25 cellular contexts compared by ENCODE assay signal in genomic region chr7:155948845-155949244, GRCh38.
DNase-seq lines count a peak whose midpoint lies in the region; ATAC-seq, FAIRE-seq and TF ChIP-seq lines count a peak whose summit lies in the region.
"Had no signal": no experiment of that assay in that cellular context is flagged by ENCODE, and none has a peak within 500 bp of the region (broad histone marks: within the 10 kb centered on the region; RNA-seq: fewer than 3 reads in every experiment).

No MANE protein-coding gene starts in this region.

- DNase-seq in A549 (ENCODE audit: low read depth in 1 of 2, low spot score in 1 of 2) (no peak), PC-9 (no peak), endodermal cell (peak; percentile 22), stomach (peak; percentile 20), NCI-H345 (lab: John Stamatoyannopoulos, UW) (no peak)
- DNase-seq: ACHN; AML-193; BE2C; CD4-positive, alpha-beta T cell; CD8-positive, alpha-beta memory T cell; DMS 273 treated with DMSO at 0.1 percent for 48 hours; DMS79; EL; GDM1; GM23248; H7; HCEC 1CT had no signal

- intact Hi-C loops in PC-9 (cut with micrococcal nuclease; ENCODE audit: unreplicated experiment) (no loop called here), stomach (cut with DNase I; ENCODE audit: low total_unique reads) (no loop called here)

- TF ChIP-seq EP300 in A549 (IDR thresholded peaks at IDR 0.05) (no peak), stomach (IDR thresholded peaks at IDR 0.05) (no peak)

- H2AFZ ChIP-seq in PC-9, result no peak overlapping the region
- H2AFZ ChIP-seq: GM23248 had no signal

- TF ChIP-seq RAD21 in A549 (conservative IDR thresholded peaks at IDR 0.05 in 1 of 2, IDR thresholded peaks at IDR 0.05 in 1 of 2), result no peak

- 93% methylated on average over 10 of the region's 10 CpGs for WGBS in A549 (ENCODE audit: missing lambda C conversion rate)
- WGBS in endodermal cell (ENCODE audit: insufficient coverage in 1 of 2, insufficient read length in 1 of 2), 2 experiments, result 89 to 95% methylated on average over 9 to 10 of the region's 10 CpGs
- 79 to 85% (median 79%) methylated on average over 10 of the region's 10 CpGs for WGBS in stomach, 5 donors

- TF ChIP-seq CTCF in A549 (IDR thresholded peaks at IDR 0.05) (no peak), PC-9 (conservative IDR thresholded peaks at IDR 0.05) (no peak), endodermal cell (conservative IDR thresholded peaks at IDR 0.05) (no peak), stomach (IDR thresholded peaks at IDR 0.05) (no peak)

- CTCF ChIA-PET in A549 (lab: Yijun Ruan, JAX) (interaction anchor here (1.8 to 2.0 kb wide), 2 partner anchors 88 to 133 kb away, joined by 6 to 7 read pairs; no protein-coding TSS in a partner anchor), PC-9 (lab: Charles Lee) (no interaction called here)

- peaks cover 34% of the 10 kb centered on the region for H3K4me1 ChIP-seq in A549
- peaks cover 72% of the 10 kb centered on the region for H3K4me1 ChIP-seq in PC-9 (replicated peaks; ENCODE audit: insufficient read depth)
- H3K4me1 ChIP-seq in endodermal cell (ENCODE audit: control insufficient read depth, insufficient read depth, low read length), result no peaks in the 10 kb centered on the region
- H3K4me1 ChIP-seq in stomach, result peaks cover 15 to 30% (median 22%) of the 10 kb centered on the region in 4 donors
- H3K4me1 ChIP-seq: BE2C had no signal

- H4K20me1 ChIP-seq in PC-9 (ENCODE audit: insufficient read depth), result no peaks in the 10 kb centered on the region
- H4K20me1 ChIP-seq: BLaER1 treated with 17β-estradiol and CSF1 and Interleukin-3, amounts not matched to agents 10 nM and 100 nM had no signal

- H3K27me3 Mint-ChIP-seq in endodermal cell (ENCODE audit: insufficient read depth), result peaks cover 8% of the 10 kb centered on the region

- H3K27ac ChIP-seq in A549 (peak overlapping the region; percentile 22 to 73; a peak in 3 of 6 replicates), PC-9 (no peak overlapping the region), endodermal cell (ENCODE audit: low read depth, low read length) (no peak overlapping the region), stomach (no peak overlapping the region)
- H3K27ac ChIP-seq: BLaER1 treated with 17β-estradiol and CSF1 and Interleukin-3, amounts not matched to agents 10 nM and 100 nM; GM23248 had no signal

- no peak for TF ChIP-seq POLR2A in A549 (IDR thresholded peaks at IDR 0.05; ENCODE audit: low read length)
- no peak for TF ChIP-seq POLR2A in stomach (IDR thresholded peaks at IDR 0.05)

- H3K9me3 Mint-ChIP-seq in endodermal cell, result peaks cover 5% of the 10 kb centered on the region
- H3K9me3 Mint-ChIP-seq: CD4-positive, alpha-beta T cell had no signal

- BruUV-seq in PC-9 (replicated peaks; lab: Mats Ljungman, UMichigan), result no TSS peak

- ATAC-seq in A549, result no peak
- ATAC-seq in HG03095 (IDR thresholded peaks at IDR 0.05; ENCODE audit: unreplicated experiment), result no peak
- ATAC-seq in HG03097 (IDR thresholded peaks at IDR 0.05; ENCODE audit: low FRiP score, unreplicated experiment), result no peak
- ATAC-seq: GM12878 had no signal

- H3K9ac ChIP-seq in endodermal cell (ENCODE audit: extremely low read depth, low read length, poor library complexity, severe bottlenecking), result no peak overlapping the region
- H3K9ac ChIP-seq: BLaER1 treated with 17β-estradiol and CSF1 and Interleukin-3, amounts not matched to agents 10 nM and 100 nM; GM23248 had no signal

- H3K4me3 Mint-ChIP-seq in endodermal cell, result no peak overlapping the region
- H3K4me3 Mint-ChIP-seq: CD14-positive monocyte; CD4-positive, alpha-beta T cell; CD8-positive, alpha-beta memory T cell had no signal

- H3K36me3 Mint-ChIP-seq in endodermal cell (ENCODE audit: low read depth), result no peaks in the 10 kb centered on the region
- H3K36me3 Mint-ChIP-seq: CD14-positive monocyte; CD8-positive, alpha-beta memory T cell had no signal

- H3F3A ChIP-seq in PC-9 (ENCODE audit: insufficient read depth, low read depth), result peaks cover 41% of the 10 kb centered on the region

- H3K4me1 Mint-ChIP-seq in endodermal cell, result peaks cover 3% of the 10 kb centered on the region
- H3K4me1 Mint-ChIP-seq: CD14-positive monocyte; CD8-positive, alpha-beta memory T cell had no signal

- no peak overlapping the region for H3K4me3 ChIP-seq in A549
- no peak overlapping the region for H3K4me3 ChIP-seq in PC-9
- no peak overlapping the region for H3K4me3 ChIP-seq in endodermal cell (ENCODE audit: low read length)
- no peak overlapping the region for H3K4me3 ChIP-seq in stomach
- H3K4me3 ChIP-seq: BLaER1 treated with 17β-estradiol and CSF1 and Interleukin-3, amounts not matched to agents 10 nM and 100 nM; GM12878; GM23248 had no signal

- no peak overlapping the region for H3K27ac Mint-ChIP-seq in endodermal cell
- H3K27ac Mint-ChIP-seq: CD14-positive monocyte; CD4-positive, alpha-beta T cell; CD8-positive, alpha-beta memory T cell had no signal

- H3K4me2 ChIP-seq in A549, result no peak overlapping the region
- peak overlapping the region; percentile 91; the same call in 1 of the 2 replicates for H3K4me2 ChIP-seq in PC-9
- H3K4me2 ChIP-seq: BLaER1 treated with 17β-estradiol and CSF1 and Interleukin-3, amounts not matched to agents 10 nM and 100 nM had no signal

- no peaks in the 10 kb centered on the region for H3K9me2 ChIP-seq in PC-9 (ENCODE audit: insufficient read depth)

- FAIRE-seq in A549 (lab: Jason Lieb, UNC), result no peak
- FAIRE-seq: D721Med, GM12878, GM19239, H1 had no signal

- H3K9me3 ChIP-seq in A549 (no peaks in the 10 kb centered on the region), PC-9 (ENCODE audit: insufficient read depth, low read depth) (no peaks in the 10 kb centered on the region), endodermal cell (ENCODE audit: control insufficient read depth, low read length) (no peaks in the 10 kb centered on the region), stomach (peaks cover 0 to 4% (median 0%) of the 10 kb centered on the region in 4 donors)
- H3K9me3 ChIP-seq: BE2C had no signal

- peaks cover 15% of the 10 kb centered on the region for H3K79me2 ChIP-seq in PC-9 (ENCODE audit: low read depth)

- no peaks in the 10 kb centered on the region for H3K36me3 ChIP-seq in PC-9 (ENCODE audit: low read depth)
- H3K36me3 ChIP-seq in endodermal cell (ENCODE audit: control insufficient read depth, insufficient read depth, low read length), result no peaks in the 10 kb centered on the region
- no peaks in the 10 kb centered on the region for H3K36me3 ChIP-seq in stomach
- H3K36me3 ChIP-seq: BE2C; BLaER1 treated with 17β-estradiol and CSF1 and Interleukin-3, amounts not matched to agents 10 nM and 100 nM had no signal

- no peaks in the 10 kb centered on the region for H3K27me3 ChIP-seq in PC-9 (ENCODE audit: insufficient read depth, low read depth)
- H3K27me3 ChIP-seq in endodermal cell (ENCODE audit: control insufficient read depth, insufficient read depth, low read length, poor library complexity, severe bottlenecking), result peaks cover 13% of the 10 kb centered on the region
- H3K27me3 ChIP-seq in stomach, result peaks cover 0 to 9% (median 0%) of the 10 kb centered on the region in 3 donors
- H3K27me3 ChIP-seq: BLaER1 treated with 17β-estradiol and CSF1 and Interleukin-3, amounts not matched to agents 10 nM and 100 nM had no signal

- POLR2A ChIA-PET in A549 (lab: Yijun Ruan, JAX), result no interaction called here
- POLR2A ChIA-PET in PC-9 (lab: Charles Lee; ENCODE audit: unreplicated experiment), result no interaction called here

TF ChIP-seq in A549, 52 proteins besides CTCF, POLR2A, EP300 and RAD21:
- TF ChIP-seq FOSL2 (IDR thresholded peaks at IDR 0.05), result no peak
- no peak for TF ChIP-seq FOSL2 (CRISPR knock-in tag; IDR thresholded peaks at IDR 0.05)
- TF ChIP-seq BHLHE40 (IDR thresholded peaks at IDR 0.05; ENCODE audit: low read depth, low read length), result no peak
- TF ChIP-seq RNF2 (IDR thresholded peaks at IDR 0.05; ENCODE audit: borderline replicate concordance, low read depth), result no peak
- no peak for TF ChIP-seq ZNF302 (CRISPR knock-in tag; IDR thresholded peaks at IDR 0.05)
- no peak for TF ChIP-seq MYC (IDR thresholded peaks at IDR 0.05; ENCODE audit: borderline replicate concordance, low read length)
- no peak for TF ChIP-seq ESRRA (IDR thresholded peaks at IDR 0.05; ENCODE audit: borderline replicate concordance, low read length)
- no peak for TF ChIP-seq E2F6 (IDR thresholded peaks at IDR 0.05; ENCODE audit: borderline replicate concordance, low read depth)
- no peak for TF ChIP-seq PHF8 (IDR thresholded peaks at IDR 0.05; ENCODE audit: borderline replicate concordance, low read depth)
- TF ChIP-seq RARB (CRISPR knock-in tag; IDR thresholded peaks at IDR 0.05), result no peak
- no peak for TF ChIP-seq CHD4 (IDR thresholded peaks at IDR 0.05; ENCODE audit: borderline replicate concordance)
- TF ChIP-seq HOXB13 (CRISPR knock-in tag; IDR thresholded peaks at IDR 0.05; ENCODE audit: low read depth), result no peak
- TF ChIP-seq MAX (IDR thresholded peaks at IDR 0.05), result no peak
- no peak for TF ChIP-seq ATOH8 (CRISPR knock-in tag; IDR thresholded peaks at IDR 0.05; ENCODE audit: low read depth)

Comparison
In these comparisons a context has a peak if more than half of its experiments do, and no peak if none do; other contexts are left out.
1. DNase-seq: peak in endodermal cell (single experiment) and stomach (single experiment); none in A549 (0 of 2), PC-9 (0 of 2) and NCI-H345 (single experiment).
2. H3K27ac ChIP-seq: peak in A549 (2 of 2); none in PC-9 (single experiment), endodermal cell (single experiment) and stomach (0 of 5).